In genomic region chr15:66498501-66499386, GRCh38 we compare ENCODE assay signal across 8 cellular contexts. TPM values are rescaled to one million over a fixed set of nuclear protein-coding genes. Genes with fewer than 3 reads are reported as not detected.
A peak's percentile ranks its signal among the peaks of the same experiment; 100 is the strongest.
DNase-seq lines count a peak whose midpoint lies in the region; ATAC-seq, FAIRE-seq and TF ChIP-seq lines count a peak whose summit lies in the region.

No MANE protein-coding gene starts in this region.

- H3K4me1 ChIP-seq in hepatocyte (ENCODE audit: insufficient read depth): peaks cover 23% of the 10 kb centered on the region
- H3K4me1 ChIP-seq in tibial nerve: peaks cover 0 to 65% (median 27%) of the 10 kb centered on the region in 4 donors
- H3K4me1 ChIP-seq in mucosa of descending colon (ENCODE audit: low read depth): peaks cover 25% of the 10 kb centered on the region

- intact Hi-C loops in mucosa of descending colon (cut with DNase I, micrococcal nuclease): loop anchor here (5.0 to 10.0 kb wide), 2 partner anchors 104 to 111 kb away; partner anchors contain the start of gene MAP2K1 (in 1 of the 2)

- no peak for TF ChIP-seq EP300 in tibial nerve (IDR thresholded peaks at IDR 0.05)

- no peak for ATAC-seq in mucosa of descending colon
- ATAC-seq in GM19351 (IDR thresholded peaks at IDR 0.05; ENCODE audit: unreplicated experiment): no peak
- ATAC-seq in HG02885 (IDR thresholded peaks at IDR 0.05; ENCODE audit: poor library complexity, unreplicated experiment): no peak

- H3K4me2 ChIP-seq in hepatocyte: no peak overlapping the region

- peak overlapping the region in 2 of 4 donors; percentile 96 to 98 for H3K4me3 Mint-ChIP-seq in IgD-negative memory B cell

- FAIRE-seq in D721Med (lab: Jason Lieb, UNC): no peak

- peak; percentile 31 for TF ChIP-seq CTCF in D721Med (IDR thresholded peaks at IDR 0.05; ENCODE audit: insufficient read depth, missing control alignments)
- peak; percentile 50 for TF ChIP-seq CTCF in hepatocyte (IDR thresholded peaks at IDR 0.05; ENCODE audit: poor library complexity)
- peak in 3 of 5 experiments; percentile 9 to 40 (median 21) for TF ChIP-seq CTCF in tibial nerve (IDR thresholded peaks at IDR 0.05)
- TF ChIP-seq CTCF in mucosa of descending colon (IDR thresholded peaks at IDR 0.05): no peak

- H3K27ac ChIP-seq in hepatocyte (peak overlapping the region; percentile 63), tibial nerve (peak overlapping the region in 1 of 4 donors; percentile 78)

- H2AFZ ChIP-seq in hepatocyte: no peak overlapping the region

- no peaks in the 10 kb centered on the region for H3K9me3 Mint-ChIP-seq in IgD-negative memory B cell

- DNase-seq in D721Med (ENCODE audit: insufficient read length, low spot score): no peak
- peak; percentile 56 for DNase-seq in activated CD8-positive, alpha-beta memory T cell treated with anti-CD3 and anti-CD28 coated beads, Interleukin-2, amount 50 U/mL, for 48 hours
- peak; percentile 24 for DNase-seq in hepatocyte (ENCODE audit: low spot score)
- DNase-seq in tibial nerve (ENCODE audit: low spot score in 2 of 2): no peak
- DNase-seq in mucosa of descending colon: no peak

- H3K79me2 ChIP-seq in hepatocyte: peaks cover 65% of the 10 kb centered on the region

- peaks cover 25% of the 10 kb centered on the region for H4K20me1 ChIP-seq in hepatocyte (ENCODE audit: insufficient read depth, poor library complexity, severe bottlenecking)

- 74% methylated on average over 3 of the region's 3 CpGs for WGBS in hepatocyte (ENCODE audit: low lambda C conversion rate, missing lambda C conversion rate)
- 37 to 47% methylated on average over 3 of the region's 3 CpGs for WGBS in tibial nerve, 2 donors

- no peaks in the 10 kb centered on the region for H3K9me3 ChIP-seq in hepatocyte (ENCODE audit: low read depth)
- H3K9me3 ChIP-seq in tibial nerve: no peaks in the 10 kb centered on the region
- H3K9me3 ChIP-seq in mucosa of descending colon: no peaks in the 10 kb centered on the region

- no peaks in the 10 kb centered on the region for H3K36me3 Mint-ChIP-seq in IgD-negative memory B cell

- peaks cover 24 to 46% (median 30%) of the 10 kb centered on the region in 3 donors for H3K4me1 Mint-ChIP-seq in IgD-negative memory B cell

- H3K9me2 ChIP-seq in hepatocyte (replicated peaks; ENCODE audit: insufficient read depth): no peaks in the 10 kb centered on the region

- H3K4me3 ChIP-seq in hepatocyte: no peak overlapping the region
- no peak overlapping the region for H3K4me3 ChIP-seq in tibial nerve
- H3K4me3 ChIP-seq in mucosa of descending colon: no peak overlapping the region

- no peaks in the 10 kb centered on the region for H3K27me3 Mint-ChIP-seq in IgD-negative memory B cell

- H3K27ac Mint-ChIP-seq in IgD-negative memory B cell: peak overlapping the region; percentile 84 to 99 (median 97)

- H3K27me3 ChIP-seq in hepatocyte: no peaks in the 10 kb centered on the region
- H3K27me3 ChIP-seq in tibial nerve: no peaks in the 10 kb centered on the region

- TF ChIP-seq POLR2A in tibial nerve (IDR thresholded peaks at IDR 0.05): no peak

- peaks cover 11% of the 10 kb centered on the region for H3K36me3 ChIP-seq in hepatocyte (replicated peaks; ENCODE audit: insufficient read depth, low read depth)
- H3K36me3 ChIP-seq in tibial nerve: peaks cover 3 to 73% (median 32%) of the 10 kb centered on the region in 3 donors
- H3K36me3 ChIP-seq in mucosa of descending colon (ENCODE audit: low read depth): no peaks in the 10 kb centered on the region

RNA-seq across cellular contexts. Expression of gene SNAPC5, which starts 1.2 kb away (rescaled TPM):
- polyA plus RNA-seq in IgD-negative memory B cell (48.4 TPM), hepatocyte (27.6 and 36.6 TPM in 2 replicates)
- total RNA-seq in hepatocyte (23.2 and 30.9 TPM in 2 replicates), tibial nerve (10 to 100 TPM; 12.7 to 25.8 (median 20.9) TPM), mucosa of descending colon (10 to 100 TPM; 17.5 to 31.8 (median 21.1) TPM)

RNA-seq across cellular contexts. Expression of gene RPL4, which starts 5.9 kb away (rescaled TPM):
- polyA plus RNA-seq in IgD-negative memory B cell (1,406 TPM), hepatocyte (698 and 758 TPM in 2 replicates)
- total RNA-seq in hepatocyte (3,351 and 3,774 TPM in 2 replicates), tibial nerve (1,000 to 10,000 TPM; 1,198 to 2,364 (median 2,009) TPM), mucosa of descending colon (1,000 to 10,000 TPM; 1,087 to 1,829 (median 1,623) TPM)

RNA-seq across cellular contexts. Expression of gene ZWILCH, which starts 6.4 kb away (rescaled TPM):
- polyA plus RNA-seq in IgD-negative memory B cell: 8.0 TPM
- 10.8 and 17.8 TPM in 2 replicates for total RNA-seq in hepatocyte
- 9.8 and 10.3 TPM in 2 replicates for polyA plus RNA-seq in hepatocyte
- 1 to 10 TPM; 4.1 to 5.5 (median 4.2) TPM for total RNA-seq in tibial nerve
- total RNA-seq in mucosa of descending colon: 10 to 100 TPM in 1 of 3 donors, 1 to 10 TPM in 2; 4.8 to 11.7 (median 5.8) TPM

Comparison
In these comparisons a context has a peak if more than half of its experiments do, and no peak if none do; other contexts are left out.
1. DNase-seq: peak in activated CD8-positive, alpha-beta memory T cell treated with anti-CD3 and anti-CD28 coated beads, Interleukin-2, amount 50 U/mL, for 48 hours (single experiment) and hepatocyte (single experiment); none in D721Med (single experiment), tibial nerve (0 of 2) and mucosa of descending colon (0 of 3).